10 cellular contexts compared by ENCODE assay signal in genomic region chr1:244952940-244953339, GRCh38.
DNase-seq lines count a peak whose midpoint lies in the region; ATAC-seq lines count a peak whose summit lies in the region.
"Had no signal": no experiment of that assay in that cellular context is flagged by ENCODE, and none has a peak within 500 bp of the region (broad histone marks: within the 10 kb centered on the region; RNA-seq: fewer than 3 reads in every experiment).

No MANE protein-coding gene starts in this region.

- H4K91ac ChIP-seq in trophoblast cell (ENCODE audit: low read depth, low read length) = no peak overlapping the region

- H3K27me3 ChIP-seq in trophoblast cell (ENCODE audit: insufficient read depth, low read length) = no peaks in the 10 kb centered on the region

- H3K4me1 ChIP-seq in trophoblast cell (ENCODE audit: control insufficient read depth in 1 of 2, insufficient read depth in 2 of 2, low read length in 2 of 2) = no peaks in the 10 kb centered on the region

- H3K36me3 ChIP-seq in trophoblast cell (ENCODE audit: control insufficient read depth in 1 of 2, insufficient read depth in 2 of 2, low read length in 2 of 2) = no peaks in the 10 kb centered on the region

- H4K12ac ChIP-seq in trophoblast cell (ENCODE audit: low read depth, low read length) = no peak overlapping the region

- H3K4me3 ChIP-seq in trophoblast cell (ENCODE audit: low read depth, low read length) = no peak overlapping the region

- no peak overlapping the region for H3K4ac ChIP-seq in trophoblast cell (ENCODE audit: low read depth, low read length)

- H2AK5ac ChIP-seq in trophoblast cell (ENCODE audit: low read length) = no peak overlapping the region

- DNase-seq in HPDE6-E6E7 (ENCODE audit: extremely low spot score) = peak; percentile 92
- DNase-seq in trophoblast cell = peak; percentile 67 to 84
- no peak for DNase-seq in DMS79 treated with DMSO at 0.1 percent for 48 hours (lab: John Stamatoyannopoulos, UW)
- no peak for DNase-seq in OCI-M2 (lab: John Stamatoyannopoulos, UW; ENCODE audit: unreplicated experiment)
- no peak for DNase-seq in COLO829 (ENCODE audit: low spot score)
- DNase-seq: activated naive CD8-positive, alpha-beta T cell treated with anti-CD3 and anti-CD28 coated beads, Interleukin-2, amount 10 ng/mL, durations not matched to agents 7 days and 5 days; naive thymus-derived CD4-positive, alpha-beta T cell; NCI-H1436 had no signal

- H3K9me3 ChIP-seq in trophoblast cell (ENCODE audit: insufficient read depth, low read depth, low read length) = no peaks in the 10 kb centered on the region

- no peaks in the 10 kb centered on the region for H3K79me1 ChIP-seq in trophoblast cell (ENCODE audit: low read length)

- no CpG with 5 or more reads among the region's 8 CpGs for WGBS in trophoblast cell (ENCODE audit: extremely low coverage, insufficient coverage, insufficient read length)

- no peaks in the 10 kb centered on the region for H3K79me2 ChIP-seq in trophoblast cell (ENCODE audit: control insufficient read depth, insufficient read depth, low read length, poor library complexity)

- H3K23ac ChIP-seq in trophoblast cell (ENCODE audit: low read length) = no peak overlapping the region

- no peak overlapping the region for H2BK5ac ChIP-seq in trophoblast cell (ENCODE audit: low read depth, low read length, poor library complexity)

- no peak overlapping the region for H2AFZ ChIP-seq in trophoblast cell (ENCODE audit: insufficient read depth, low read length, poor library complexity)

- no peak overlapping the region for H3K14ac ChIP-seq in trophoblast cell (ENCODE audit: low read length)

- ATAC-seq in GM19025 (IDR thresholded peaks at IDR 0.05; ENCODE audit: low read depth, unreplicated experiment) (peak; percentile 97), HG02623 (IDR thresholded peaks at IDR 0.05; ENCODE audit: unreplicated experiment) (peak; percentile 92)
- ATAC-seq: naive thymus-derived CD4-positive, alpha-beta T cell had no signal

- H3K9ac ChIP-seq in trophoblast cell (ENCODE audit: low read length) = no peak overlapping the region

- no peak overlapping the region for H3K18ac ChIP-seq in trophoblast cell (ENCODE audit: low read length)

- H2BK120ac ChIP-seq in trophoblast cell (ENCODE audit: insufficient read depth, low read length, poor library complexity) = no peak overlapping the region

- no peak overlapping the region for H2BK12ac ChIP-seq in trophoblast cell (ENCODE audit: low read length)

- H4K8ac ChIP-seq in trophoblast cell (ENCODE audit: low read depth, low read length) = no peak overlapping the region

- H3K27ac ChIP-seq in trophoblast cell (ENCODE audit: low read depth, low read length) = no peak overlapping the region

- H3K4me2 ChIP-seq in trophoblast cell (ENCODE audit: low read length) = no peak overlapping the region

Comparison
In these comparisons a context has a peak if more than half of its experiments do, and no peak if none do; other contexts are left out.
1. DNase-seq: peak in HPDE6-E6E7 (single experiment) and trophoblast cell (2 of 2); none in DMS79 treated with DMSO at 0.1 percent for 48 hours (single experiment), OCI-M2 (single experiment) and COLO829 (single experiment).